In the genomic region with DNA sequence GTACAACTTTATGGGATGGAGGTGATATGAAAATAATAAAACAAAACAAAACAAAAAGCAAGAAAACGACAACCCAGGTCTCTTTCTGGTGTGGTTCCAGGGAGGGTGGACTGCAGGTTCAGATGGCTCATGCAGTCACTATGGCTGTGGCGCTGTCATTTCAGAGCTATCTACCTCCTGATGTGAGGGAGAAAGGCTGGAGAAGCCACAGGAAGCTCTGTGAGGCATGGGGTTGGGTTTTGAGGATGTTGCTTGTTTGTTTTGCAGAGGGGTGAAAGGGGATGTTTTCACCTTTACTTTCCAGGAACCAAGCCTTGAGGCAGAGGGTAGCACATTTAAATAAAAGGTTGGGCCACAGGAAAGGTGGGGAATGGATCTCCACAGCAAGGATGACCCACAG, we compare ENCODE assay signal across 1 cellular context.
A peak's percentile ranks its signal among the peaks of the same experiment; 100 is the strongest.
TF ChIP-seq lines count a peak whose summit lies in the region.

No MANE protein-coding gene starts in this region.

TF ChIP-seq in HepG2, 621 proteins besides CTCF, POLR2A, EP300 and RAD21:
- TF ChIP-seq BCL6 (CRISPR knock-in tag; IDR thresholded peaks at IDR 0.05) (peak; percentile 57), NAIF1 (CRISPR knock-in tag; IDR thresholded peaks at IDR 0.05; ENCODE audit: borderline replicate concordance) (no peak), ZNF329 (CRISPR knock-in tag; IDR thresholded peaks at IDR 0.05; ENCODE audit: low read depth) (peak; percentile 98)
